In the genomic region with DNA sequence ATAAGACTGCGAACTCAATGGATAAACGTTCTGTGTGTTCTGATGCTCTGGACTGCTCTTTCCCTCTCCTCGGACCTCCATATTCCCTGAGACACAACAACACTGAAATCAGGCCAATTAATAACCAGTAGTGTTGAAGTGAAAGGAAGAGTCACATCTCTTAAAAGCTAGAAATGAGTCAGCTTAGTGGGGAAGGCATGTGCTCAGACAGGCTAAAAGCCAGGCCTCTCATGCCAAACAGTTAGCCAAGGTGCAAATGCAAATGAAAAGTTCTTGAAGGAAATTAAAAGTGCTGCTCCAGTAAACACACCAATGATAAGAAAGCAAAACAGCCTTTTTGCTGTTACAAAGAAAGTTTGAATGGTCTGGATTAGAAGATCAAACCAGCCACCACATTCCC, we compare ENCODE assay signal across 8 cellular contexts. TPM values are rescaled to one million over a fixed set of nuclear protein-coding genes. Genes with fewer than 3 reads are reported as not detected.
DNase-seq lines count a peak whose midpoint lies in the region; ATAC-seq, FAIRE-seq and TF ChIP-seq lines count a peak whose summit lies in the region.

No MANE protein-coding gene starts in this region.

- POLR2A ChIA-PET in GM12878 (lab: Charles Lee): no interaction called here

- H3K4me1 Mint-ChIP-seq in endothelial cell (ENCODE audit: unreplicated experiment): peaks cover 3% of the 10 kb centered on the region

- TF ChIP-seq POLR2A in GM12878 (IDR thresholded peaks at IDR 0.05; ENCODE audit: low read depth, low read length) (no peak), spleen (IDR thresholded peaks at IDR 0.05) (no peak)

- RAD21 ChIA-PET in GM12878 (lab: Charles Lee; ENCODE audit: unreplicated experiment): no interaction called here

- TF ChIP-seq RAD21 in GM12878 (IDR thresholded peaks at IDR 0.05; ENCODE audit: insufficient read depth, low read depth, low read length): no peak

- ATAC-seq in GM19035 (IDR thresholded peaks at IDR 0.05; ENCODE audit: unreplicated experiment) (peak; percentile 96), HG03039 (IDR thresholded peaks at IDR 0.05; ENCODE audit: unreplicated experiment) (peak; percentile 95), GM12878 (peak; percentile 92)

- H3K36me3 ChIP-seq in GM12878 (ENCODE audit: control insufficient read depth in 2 of 2, insufficient read depth in 2 of 2, low read length in 1 of 2) (no peaks in the 10 kb centered on the region), spleen (peaks cover 0 to 20% (median 0%) of the 10 kb centered on the region in 6 donors)

- in situ Hi-C loops in GM12878 (cut with MboI): no loop called here

- H3K36me3 Mint-ChIP-seq in endothelial cell (ENCODE audit: low read depth, unreplicated experiment): peaks cover 3% of the 10 kb centered on the region

- no peak overlapping the region for H3K27ac ChIP-seq in GM12878 (ENCODE audit: control insufficient read depth, insufficient read depth)
- H3K27ac ChIP-seq in spleen: peak overlapping the region in 5 of 8 donors; percentile 7 to 38 (median 27)

- DNase-seq in GM12878 (ENCODE audit: low read depth, low spot score) (peak; percentile 42), spleen (no peak), endothelial cell (ENCODE audit: low spot score) (no peak), HuH-7.5 (ENCODE audit: low spot score) (no peak), RPMI8226 (no peak), COLO829 (ENCODE audit: low spot score) (no peak)

- intact Hi-C loops in GM12878 (cut with micrococcal nuclease; ENCODE audit: unreplicated experiment) (no loop called here), spleen (cut with DNase I; ENCODE audit: low total_unique reads) (no loop called here)

- 18% methylated on average over 3 of the region's 3 CpGs for WGBS in GM12878 (ENCODE audit: insufficient coverage, insufficient replicate concordance, low lambda C conversion rate, missing lambda C conversion rate)
- 53 to 84% (median 61%) methylated on average over 3 of the region's 3 CpGs for WGBS in spleen, 5 donors

- H3K9ac ChIP-seq in GM12878 (ENCODE audit: control insufficient read depth, insufficient read depth, low read length): no peak overlapping the region

- TF ChIP-seq EP300 in GM12878 (IDR thresholded peaks at IDR 0.05; ENCODE audit: borderline replicate concordance in 1 of 2, control insufficient read depth in 1 of 2, low read depth in 2 of 2, low read length in 2 of 2): 0 out of 4 replicates have a peak, but pooled peaks of 1 of the 2 experiments have one; percentile 21

- H3K27ac Mint-ChIP-seq in endothelial cell (ENCODE audit: unreplicated experiment): no peak overlapping the region

- no peaks in the 10 kb centered on the region for H3K79me2 ChIP-seq in GM12878 (ENCODE audit: control insufficient read depth, insufficient read depth, low read length)

- H3K9me3 ChIP-seq in GM12878 (replicated peaks; ENCODE audit: control insufficient read depth, insufficient read depth, low read length): no peaks in the 10 kb centered on the region
- H3K9me3 ChIP-seq in spleen: no peaks in the 10 kb centered on the region

- BruUV-seq in GM12878 (replicated peaks; lab: Mats Ljungman, UMichigan): no TSS peak

- CTCF ChIA-PET in GM12878 (lab: Yijun Ruan, JAX): no interaction called here

- H3K9me3 Mint-ChIP-seq in endothelial cell (ENCODE audit: unreplicated experiment): no peaks in the 10 kb centered on the region

- no peaks in the 10 kb centered on the region for H4K20me1 ChIP-seq in GM12878 (ENCODE audit: control insufficient read depth, insufficient read depth)

- TF ChIP-seq CTCF in GM12878 (IDR thresholded peaks at IDR 0.05 in 2 of 3, conservative IDR thresholded peaks at IDR 0.05 in 1 of 3; ENCODE audit: control insufficient read depth in 2 of 3, extremely low read depth in 1 of 3, insufficient read depth in 1 of 3, low read depth in 3 of 3, low read length in 3 of 3): no peak
- TF ChIP-seq CTCF in spleen (IDR thresholded peaks at IDR 0.05 in 8 of 11, conservative IDR thresholded peaks at IDR 0.05 in 3 of 11): no peak
- TF ChIP-seq CTCF in endothelial cell (IDR thresholded peaks at IDR 0.05; ENCODE audit: unreplicated experiment): no peak

- H3K4me2 ChIP-seq in GM12878 (ENCODE audit: control insufficient read depth, insufficient read depth): no peak overlapping the region; the same call in 1 of the 2 replicates

- peak; percentile 85 for FAIRE-seq in GM12878 (lab: Jason Lieb, UNC)

- no peak overlapping the region for H3K4me3 Mint-ChIP-seq in endothelial cell (ENCODE audit: unreplicated experiment)

- H2AFZ ChIP-seq in GM12878 (ENCODE audit: control insufficient read depth, low read depth, low read length): no peak overlapping the region

- H3K27me3 ChIP-seq in GM12878 (replicated peaks in 1 of 2; ENCODE audit: control insufficient read depth in 2 of 2, insufficient read depth in 2 of 2, low read length in 1 of 2) (no peaks in the 10 kb centered on the region; a peak in 2 of 4 replicates), spleen (replicated peaks in 1 of 7) (no peaks in the 10 kb centered on the region)

- peaks cover 6% of the 10 kb centered on the region for H3K27me3 Mint-ChIP-seq in endothelial cell (ENCODE audit: unreplicated experiment)

- no peak overlapping the region for H3K4me3 ChIP-seq in GM12878
- no peak overlapping the region for H3K4me3 ChIP-seq in spleen

- SMC1A ChIA-PET in GM12878 (lab: Charles Lee; ENCODE audit: uncharacterized antibody, unreplicated experiment): interaction anchor here (0.6 kb wide), 2 partner anchors 51 to 105 kb away, joined by 3 read pairs; no protein-coding TSS in a partner anchor

- H3K4me1 ChIP-seq in GM12878 (ENCODE audit: control insufficient read depth, insufficient read depth, low read length) (peaks cover 9% of the 10 kb centered on the region), spleen (peaks cover 5 to 81% (median 32%) of the 10 kb centered on the region in 6 donors)

TF ChIP-seq in GM12878, 131 proteins besides CTCF, POLR2A, EP300 and RAD21 (continues in another document):
- peak; percentile 43; the same call in 1 of the 2 replicates for TF ChIP-seq TBL1XR1 (IDR thresholded peaks at IDR 0.05; ENCODE audit: low read depth, low read length)
- TF ChIP-seq TCF3 (IDR thresholded peaks at IDR 0.05; ENCODE audit: borderline replicate concordance, insufficient read depth, low read depth, low read length): no peak
- no peak for TF ChIP-seq SMAD1 (IDR thresholded peaks at IDR 0.05; ENCODE audit: low read depth, partially characterized antibody)
- TF ChIP-seq, protein P1, sequence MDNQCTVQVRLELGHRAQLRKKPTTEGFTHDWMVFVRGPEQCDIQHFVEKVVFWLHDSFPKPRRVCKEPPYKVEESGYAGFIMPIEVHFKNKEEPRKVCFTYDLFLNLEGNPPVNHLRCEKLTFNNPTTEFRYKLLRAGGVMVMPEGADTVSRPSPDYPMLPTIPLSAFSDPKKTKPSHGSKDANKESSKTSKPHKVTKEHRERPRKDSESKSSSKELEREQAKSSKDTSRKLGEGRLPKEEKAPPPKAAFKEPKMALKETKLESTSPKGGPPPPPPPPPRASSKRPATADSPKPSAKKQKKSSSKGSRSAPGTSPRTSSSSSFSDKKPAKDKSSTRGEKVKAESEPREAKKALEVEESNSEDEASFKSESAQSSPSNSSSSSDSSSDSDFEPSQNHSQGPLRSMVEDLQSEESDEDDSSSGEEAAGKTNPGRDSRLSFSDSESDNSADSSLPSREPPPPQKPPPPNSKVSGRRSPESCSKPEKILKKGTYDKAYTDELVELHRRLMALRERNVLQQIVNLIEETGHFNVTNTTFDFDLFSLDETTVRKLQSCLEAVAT (IDR thresholded peaks at IDR 0.05): no peak
- TF ChIP-seq ZNF24 (IDR thresholded peaks at IDR 0.05): no peak
- TF ChIP-seq BMI1 (IDR thresholded peaks at IDR 0.05; ENCODE audit: borderline replicate concordance): no peak
- TF ChIP-seq MYC (IDR thresholded peaks at IDR 0.05; ENCODE audit: insufficient read depth, insufficient read length, insufficient replicate concordance, low read length, severe bottlenecking): no peak
- TF ChIP-seq, protein P2, sequence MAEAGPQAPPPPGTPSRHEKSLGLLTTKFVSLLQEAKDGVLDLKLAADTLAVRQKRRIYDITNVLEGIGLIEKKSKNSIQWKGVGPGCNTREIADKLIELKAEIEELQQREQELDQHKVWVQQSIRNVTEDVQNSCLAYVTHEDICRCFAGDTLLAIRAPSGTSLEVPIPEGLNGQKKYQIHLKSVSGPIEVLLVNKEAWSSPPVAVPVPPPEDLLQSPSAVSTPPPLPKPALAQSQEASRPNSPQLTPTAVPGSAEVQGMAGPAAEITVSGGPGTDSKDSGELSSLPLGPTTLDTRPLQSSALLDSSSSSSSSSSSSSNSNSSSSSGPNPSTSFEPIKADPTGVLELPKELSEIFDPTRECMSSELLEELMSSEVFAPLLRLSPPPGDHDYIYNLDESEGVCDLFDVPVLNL (IDR thresholded peaks at IDR 0.05; ENCODE audit: low read depth, low read length): no peak
- no peak for TF ChIP-seq YY1 (IDR thresholded peaks at IDR 0.05; ENCODE audit: low read depth, low read length)
- TF ChIP-seq ETV6 (conservative IDR thresholded peaks at IDR 0.05 in 1 of 2, IDR thresholded peaks at IDR 0.05 in 1 of 2; ENCODE audit: borderline replicate concordance in 1 of 2, low read depth in 1 of 2): no peak
- TF ChIP-seq SREBF2 (IDR thresholded peaks at IDR 0.05; ENCODE audit: low read length): no peak
- no peak for TF ChIP-seq TAF1 (IDR thresholded peaks at IDR 0.05; ENCODE audit: borderline replicate concordance, low read depth, low read length)
- no peak for TF ChIP-seq POLR2AphosphoS2 (IDR thresholded peaks at IDR 0.05; ENCODE audit: low read depth, low read length)
- no peak for TF ChIP-seq ZNF274 (IDR thresholded peaks at IDR 0.05; ENCODE audit: insufficient read depth, insufficient read length)

RNA-seq across cellular contexts. Expression of a gene that starts 29.3 kb away (rescaled TPM):
- 1.6 and 1.7 TPM in 2 replicates for total RNA-seq in GM12878 (2013; cell fraction: nucleolus; rRNA removed)
- 1.8 and 2.4 TPM in 2 replicates for total RNA-seq in GM12878 (2014; rRNA removed)
- total RNA-seq in GM12878 (2014; rRNA removed; fragmentation: Illumina TruSeq; extraction: Trizol): 0.81 and 1.3 TPM in 2 replicates
- total RNA-seq in GM12878 (2021): 1.8 and 2.7 TPM in 2 replicates
- polyA plus RNA-seq in GM12878 (2011; ENCODE audit: low read depth): 1.5 TPM
- polyA plus RNA-seq in GM12878 (2011; rRNA removed): 0.35 and 0.77 TPM in 2 replicates
- 0.43 and 0.55 TPM in 2 replicates for polyA plus RNA-seq in GM12878 (2011; cell fraction: cytosol; rRNA removed)
- polyA plus RNA-seq in GM12878 (2011; cell fraction: nucleus; rRNA removed): 1.2 TPM in 2 replicates
- polyA plus RNA-seq in GM12878 (2012): 1.4 and 1.8 TPM in 2 replicates
- polyA plus RNA-seq in GM12878 (2014; fragmentation: Illumina TruSeq; extraction: Trizol): 0.84 and 0.89 TPM in 2 replicates
- polyA plus RNA-seq in GM12878 (2014; fragmentation: Nextera tagmentation; extraction: Ambion mirVana): under 1 TPM; 0.27 to 0.40 TPM
- 1.0 and 1.1 TPM in 2 replicates for polyA plus RNA-seq in GM12878 (2014; rRNA removed)
- under 1 TPM; 0.27 to 0.37 TPM for polyA plus RNA-seq in GM12878 (2016; fragmentation: Nextera tagmentation; extraction: Ambion mirVana)
- polyA minus RNA-seq in GM12878 (2011; rRNA and poly(A)+ RNA removed): 3.4 and 4.7 TPM in 2 replicates
- 0.27 and 1.1 TPM in 2 replicates for polyA minus RNA-seq in GM12878 (2011; cell fraction: cytosol; rRNA and poly(A)+ RNA removed)
- 2.5 and 5.4 TPM in 2 replicates for polyA minus RNA-seq in GM12878 (2011; cell fraction: nucleus; rRNA and poly(A)+ RNA removed)
- 100 to 1,000 TPM; 122 to 247 (median 152) TPM for total RNA-seq in spleen
- polyA plus RNA-seq in spleen: 10 to 100 TPM; 17.7 to 31.4 (median 20.9) TPM
- total RNA-seq in endothelial cell (ENCODE audit: unreplicated experiment): 7.5 TPM

Comparison
In these comparisons a context has a peak if more than half of its experiments do, and no peak if none do; other contexts are left out.
1. RNA of a gene that starts 29.3 kb away (total RNA-seq): 122 to 247 TPM in spleen; 7.5 TPM in endothelial cell (single experiment) and 0.81 to 2.7 TPM in GM12878; every median in the first group is over 10 times any median in the second.
2. Peak in every context shown above with its lines, with median percentiles within 50 percentile points of each other: ATAC-seq.